ENCODE assay signal across 16 cellular contexts in the genomic region with DNA sequence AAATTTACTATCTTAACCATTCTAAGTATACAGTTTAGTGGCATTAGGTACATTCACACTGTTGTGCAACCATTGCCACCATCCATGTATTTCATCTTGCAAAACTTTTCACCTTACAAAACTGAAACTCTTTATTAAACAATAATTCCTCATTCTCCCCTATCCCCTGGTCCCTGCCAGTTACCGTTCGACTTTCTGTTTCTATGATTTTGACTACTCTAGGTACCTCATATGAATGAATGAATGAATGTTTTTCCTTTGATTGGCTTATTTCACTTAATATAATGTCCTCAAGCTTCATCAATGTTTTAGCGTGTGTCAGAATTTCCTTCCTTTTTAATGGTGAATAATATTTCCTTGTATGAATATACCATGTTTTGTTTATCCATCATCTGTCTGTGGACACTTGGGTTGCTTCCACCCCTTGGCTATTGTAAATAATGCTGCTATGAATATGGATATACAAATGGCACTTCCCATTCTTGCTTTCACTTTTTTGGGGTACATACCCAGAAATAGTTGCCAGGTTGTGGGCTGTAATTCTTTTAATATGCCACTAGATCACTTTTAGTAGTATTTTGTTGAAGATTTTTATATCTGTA.
"Had no signal": no experiment of that assay in that cellular context is flagged by ENCODE, and none has a peak within 500 bp of the region (broad histone marks: within the 10 kb centered on the region; RNA-seq: fewer than 3 reads in every experiment).

No MANE protein-coding gene starts in this region.

- H3K36me3 ChIP-seq: transverse colon had no signal

- H3K27me3 ChIP-seq: dorsolateral prefrontal cortex, foreskin keratinocyte, heart left ventricle, transverse colon had no signal

- H3K27me3 Mint-ChIP-seq: activated CD4-positive, alpha-beta memory T cell treated with anti-CD3 and anti-CD28 coated beads for 36 hours; brain had no signal

- H3K9me3 ChIP-seq: heart left ventricle, transverse colon had no signal

- DNase-seq: activated CD4-positive, alpha-beta memory T cell treated with anti-CD3 and anti-CD28 coated beads for 36 hours; activated naive CD4-positive, alpha-beta T cell treated with anti-CD3 and anti-CD28 coated beads, Interleukin-2, amount 50 U/mL, for 16 hours; amniotic stem cell; dorsolateral prefrontal cortex; foreskin keratinocyte; heart left ventricle; left colon; midbrain; posterior cingulate gyrus; stimulated activated CD4-positive, alpha-beta T cell treated with anti-CD3 and anti-CD28 coated beads, Interleukin-4, amount 100 ng/mL, for 4 hours; T-helper 9 cell; transverse colon had no signal

- H3K9me3 Mint-ChIP-seq: activated CD4-positive, alpha-beta memory T cell treated with anti-CD3 and anti-CD28 coated beads for 36 hours; activated T-helper 2 cell treated with anti-CD3 and anti-CD28 coated beads, Interferon-gamma antibody, Interleukin-2, Interleukin-4, amounts not matched to agents 10 μg/mL and 5 μg/mL and 100 μg/mL, durations not matched to agents 14 hours and 24 hours and 36 hours had no signal

- H3K27ac Mint-ChIP-seq: activated CD4-positive, alpha-beta memory T cell treated with anti-CD3 and anti-CD28 coated beads for 36 hours; activated T-helper 2 cell treated with anti-CD3 and anti-CD28 coated beads, Interferon-gamma antibody, Interleukin-2, Interleukin-4, amounts not matched to agents 10 μg/mL and 5 μg/mL and 100 μg/mL, durations not matched to agents 14 hours and 24 hours and 36 hours; brain had no signal

- ATAC-seq: foreskin keratinocyte, heart left ventricle, left colon had no signal

- H3K27ac ChIP-seq: dorsolateral prefrontal cortex, foreskin keratinocyte, heart left ventricle, skin epidermis, transverse colon had no signal

- H3K4me3 ChIP-seq: dorsolateral prefrontal cortex, heart left ventricle, lung, skin epidermis, transverse colon had no signal

- H3K4me3 Mint-ChIP-seq: activated CD4-positive, alpha-beta memory T cell treated with anti-CD3 and anti-CD28 coated beads for 36 hours; brain had no signal

- H3K4me1 ChIP-seq: foreskin keratinocyte had no signal
